15 cellular contexts compared by ENCODE assay signal in genomic region chr17:8946476-8946875, GRCh38. TPM values are rescaled to one million over a fixed set of nuclear protein-coding genes. Genes with fewer than 3 reads are reported as not detected.
DNase-seq lines count a peak whose midpoint lies in the region; ATAC-seq and TF ChIP-seq lines count a peak whose summit lies in the region.
"Had no signal": no experiment of that assay in that cellular context is flagged by ENCODE, and none has a peak within 500 bp of the region (broad histone marks: within the 10 kb centered on the region; RNA-seq: fewer than 3 reads in every experiment).

No MANE protein-coding gene starts in this region.

- CTCF ChIA-PET in activated CD8-positive, alpha-beta T cell treated with anti-CD3 and anti-CD28 coated beads, Interleukin-2, amount 10 ng/mL, durations not matched to agents 7 days and 5 days (lab: Charles Lee): interaction anchor here (1.1 to 2.5 kb wide), 3 partner anchors 45 to 52 kb away, joined by 4 to 9 read pairs (median 4); no protein-coding TSS in a partner anchor

- POLR2A ChIA-PET in activated CD8-positive, alpha-beta T cell treated with anti-CD3 and anti-CD28 coated beads, Interleukin-2, amount 10 ng/mL, durations not matched to agents 7 days and 5 days (lab: Charles Lee): no interaction called here

- H3K27ac Mint-ChIP-seq in activated CD8-positive, alpha-beta T cell treated with anti-CD3 and anti-CD28 coated beads, Interleukin-2, amount 10 ng/mL, durations not matched to agents 7 days and 5 days: peak overlapping the region; percentile 18
- no peak overlapping the region for H3K27ac Mint-ChIP-seq in T-helper 2 cell treated with Interferon-gamma antibody and Interleukin-4, amounts not matched to agents 5 μg/mL and 100 μg/mL, for 36 hours
- H3K27ac Mint-ChIP-seq: brain had no signal

- no peak for ATAC-seq in activated CD8-positive, alpha-beta T cell treated with anti-CD3 and anti-CD28 coated beads, Interleukin-2, amount 10 ng/mL, durations not matched to agents 7 days and 5 days
- ATAC-seq in GM19328 (IDR thresholded peaks at IDR 0.05; ENCODE audit: unreplicated experiment): no peak
- ATAC-seq: psoas muscle had no signal

- no peak overlapping the region for H3K4me3 Mint-ChIP-seq in activated CD8-positive, alpha-beta T cell treated with anti-CD3 and anti-CD28 coated beads, Interleukin-2, amount 10 ng/mL, durations not matched to agents 7 days and 5 days
- no peak overlapping the region for H3K4me3 Mint-ChIP-seq in T-helper 2 cell treated with Interferon-gamma antibody and Interleukin-4, amounts not matched to agents 5 μg/mL and 100 μg/mL, for 36 hours
- H3K4me3 Mint-ChIP-seq: brain had no signal

- TF ChIP-seq CTCF in AG09309 (IDR thresholded peaks at IDR 0.05; ENCODE audit: control insufficient read depth, insufficient read depth, low read depth, low read length, missing control alignments) (no peak), GM13977 (IDR thresholded peaks at IDR 0.05; ENCODE audit: extremely low read depth, insufficient read depth, missing control alignments) (no peak)

- DNase-seq in AG09309 (ENCODE audit: low read depth) (peak; percentile 11), EH (ENCODE audit: low read depth) (peak; percentile 28), islet precursor cell (peak; percentile 52), GM13977 (ENCODE audit: low spot score) (no peak), D341Med (ENCODE audit: low spot score) (no peak)
- DNase-seq in activated CD8-positive, alpha-beta T cell treated with anti-CD3 and anti-CD28 coated beads, Interleukin-2, amount 10 ng/mL, durations not matched to agents 7 days and 5 days: no peak
- no peak for DNase-seq in T-helper 2 cell treated with Interferon-gamma antibody and Interleukin-4, amounts not matched to agents 5 μg/mL and 100 μg/mL, for 36 hours (ENCODE audit: low spot score)
- DNase-seq: GDM1, NCI-H1105 treated with DMSO at 0.1 percent for 48 hours, NCI-H345, psoas muscle, thyroid gland had no signal

- H3K4me3 ChIP-seq in AG09309 (ENCODE audit: control insufficient read depth, low read depth, low read length): no peak overlapping the region
- H3K4me3 ChIP-seq: BLaER1 treated with 17β-estradiol and CSF1 and Interleukin-3, amounts not matched to agents 10 nM and 100 nM; psoas muscle; thyroid gland had no signal

- in situ Hi-C loops in GM13977 (cut with MboI; ENCODE audit: low pct_unique_long_range_greater_than_20kb, low sequenced_read_pairs, unreplicated experiment): no loop called here

- H3K4me1 Mint-ChIP-seq in activated CD8-positive, alpha-beta T cell treated with anti-CD3 and anti-CD28 coated beads, Interleukin-2, amount 10 ng/mL, durations not matched to agents 7 days and 5 days (ENCODE audit: low read depth): peaks cover 91% of the 10 kb centered on the region
- H3K4me1 Mint-ChIP-seq in T-helper 2 cell treated with Interferon-gamma antibody and Interleukin-4, amounts not matched to agents 5 μg/mL and 100 μg/mL, for 36 hours (ENCODE audit: low read depth): peaks cover 66% of the 10 kb centered on the region
- H3K4me1 Mint-ChIP-seq: brain had no signal

- peaks cover 10% of the 10 kb centered on the region for H3K9me3 Mint-ChIP-seq in activated CD8-positive, alpha-beta T cell treated with anti-CD3 and anti-CD28 coated beads, Interleukin-2, amount 10 ng/mL, durations not matched to agents 7 days and 5 days (ENCODE audit: insufficient read depth)
- H3K9me3 Mint-ChIP-seq in T-helper 2 cell treated with Interferon-gamma antibody and Interleukin-4, amounts not matched to agents 5 μg/mL and 100 μg/mL, for 36 hours: peaks cover 16% of the 10 kb centered on the region

- H3K27me3 Mint-ChIP-seq in activated CD8-positive, alpha-beta T cell treated with anti-CD3 and anti-CD28 coated beads, Interleukin-2, amount 10 ng/mL, durations not matched to agents 7 days and 5 days (ENCODE audit: low read depth): no peaks in the 10 kb centered on the region
- no peaks in the 10 kb centered on the region for H3K27me3 Mint-ChIP-seq in T-helper 2 cell treated with Interferon-gamma antibody and Interleukin-4, amounts not matched to agents 5 μg/mL and 100 μg/mL, for 36 hours (ENCODE audit: low read depth)

- H3K36me3 Mint-ChIP-seq in activated CD8-positive, alpha-beta T cell treated with anti-CD3 and anti-CD28 coated beads, Interleukin-2, amount 10 ng/mL, durations not matched to agents 7 days and 5 days (ENCODE audit: low read depth): peaks cover 71% of the 10 kb centered on the region
- peaks cover 55% of the 10 kb centered on the region for H3K36me3 Mint-ChIP-seq in T-helper 2 cell treated with Interferon-gamma antibody and Interleukin-4, amounts not matched to agents 5 μg/mL and 100 μg/mL, for 36 hours (ENCODE audit: low read depth)
- H3K36me3 Mint-ChIP-seq: brain had no signal

RNA-seq across cellular contexts. Expression of gene PIK3R5, which starts 19.0 kb away (rescaled TPM):
- total RNA-seq in activated CD8-positive, alpha-beta T cell treated with anti-CD3 and anti-CD28 coated beads, Interleukin-2, amount 10 ng/mL, durations not matched to agents 7 days and 5 days: 10 to 100 TPM; 73.9 to 77.9 TPM

Comparison
In these comparisons a context has a peak if more than half of its experiments do, and no peak if none do; other contexts are left out.
1. DNase-seq: peak in AG09309 (single experiment), EH (single experiment) and islet precursor cell (single experiment); none in activated CD8-positive, alpha-beta T cell treated with anti-CD3 and anti-CD28 coated beads, Interleukin-2, amount 10 ng/mL, durations not matched to agents 7 days and 5 days (single experiment), GM13977 (single experiment), D341Med (single experiment) and T-helper 2 cell treated with Interferon-gamma antibody and Interleukin-4, amounts not matched to agents 5 μg/mL and 100 μg/mL, for 36 hours (single experiment).